1 cellular context compared by ENCODE assay signal in the genomic region with DNA sequence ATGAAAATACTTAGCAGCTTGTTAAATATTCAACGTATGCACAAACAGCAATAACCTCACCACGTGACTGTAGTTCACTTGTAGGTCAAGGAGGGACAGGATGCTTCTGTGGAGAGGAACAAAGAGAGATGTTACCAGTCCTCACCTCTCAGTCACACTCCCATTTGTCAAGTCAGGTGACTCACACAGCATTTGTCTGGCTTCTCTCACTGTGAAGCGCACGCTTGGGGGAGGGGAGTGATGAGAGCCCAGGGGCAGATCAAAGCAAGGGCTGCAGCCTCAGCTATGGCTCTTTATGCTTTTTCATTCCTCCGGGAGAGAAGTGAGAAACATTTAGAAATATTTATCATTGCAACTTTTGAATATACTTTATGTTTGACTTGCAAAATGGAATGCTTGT.
TF ChIP-seq lines count a peak whose summit lies in the region.

No MANE protein-coding gene starts in this region.

TF ChIP-seq in HepG2, 621 proteins besides CTCF, POLR2A, EP300 and RAD21 (continued from another document):
- TF ChIP-seq, protein P1, sequence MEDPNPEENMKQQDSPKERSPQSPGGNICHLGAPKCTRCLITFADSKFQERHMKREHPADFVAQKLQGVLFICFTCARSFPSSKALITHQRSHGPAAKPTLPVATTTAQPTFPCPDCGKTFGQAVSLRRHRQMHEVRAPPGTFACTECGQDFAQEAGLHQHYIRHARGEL (CRISPR knock-in tag; IDR thresholded peaks at IDR 0.05): no peak
